25 cellular contexts compared by ENCODE assay signal in genomic region chr16:22109258-22109898, GRCh38. TPM values are rescaled to one million over a fixed set of nuclear protein-coding genes. Genes with fewer than 3 reads are reported as not detected.
DNase-seq lines count a peak whose midpoint lies in the region; ATAC-seq and TF ChIP-seq lines count a peak whose summit lies in the region.
"Had no signal": no experiment of that assay in that cellular context is flagged by ENCODE, and none has a peak within 500 bp of the region (broad histone marks: within the 10 kb centered on the region; RNA-seq: fewer than 3 reads in every experiment).

No MANE protein-coding gene starts in this region.

- H3K79me2 ChIP-seq in KMS-11 (ENCODE audit: insufficient read depth, low read depth): no peaks in the 10 kb centered on the region

- no peaks in the 10 kb centered on the region for H3K9me3 ChIP-seq in CD8-positive, alpha-beta memory T cell (ENCODE audit: low read length)
- H3K9me3 ChIP-seq: BE2C, SK-N-SH had no signal

- peak; percentile 92 for ATAC-seq in central memory CD8-positive, alpha-beta T cell (replicated peaks; ENCODE audit: extremely low read depth, poor library complexity, severe bottlenecking)
- ATAC-seq in stimulated activated effector memory CD8-positive, alpha-beta T cell treated with anti-CD3 and anti-CD28 coated beads, Interleukin-12 subunit alpha, Interleukin-12 subunit beta, amount 100 ng/mL, for 72 hours: peak; percentile 40
- no peak for ATAC-seq in HG02571 (IDR thresholded peaks at IDR 0.05; ENCODE audit: unreplicated experiment)

- POLR2A ChIA-PET in CD8-positive, alpha-beta memory T cell (lab: Charles Lee): interaction anchor here (0.6 to 0.9 kb wide), 2 partner anchors 79 to 87 kb away, joined by 3 to 5 read pairs; no protein-coding TSS in a partner anchor

- no peaks in the 10 kb centered on the region for H3K36me3 ChIP-seq in CD8-positive, alpha-beta memory T cell (ENCODE audit: insufficient read depth, low read length)
- H3K36me3 ChIP-seq in KMS-11 (ENCODE audit: insufficient read depth): no peaks in the 10 kb centered on the region
- H3K36me3 ChIP-seq: BE2C had no signal

- TF ChIP-seq CTCF in KMS-11 (conservative IDR thresholded peaks at IDR 0.05; ENCODE audit: low read depth, low read length): no peak

- H3K27me3 Mint-ChIP-seq in CD8-positive, alpha-beta memory T cell: peaks cover 0 to 4% of the 10 kb centered on the region in 2 donors
- H3K27me3 Mint-ChIP-seq in central memory CD8-positive, alpha-beta T cell: no peaks in the 10 kb centered on the region
- H3K27me3 Mint-ChIP-seq: CD4-positive, alpha-beta T cell had no signal

- H3K4me1 ChIP-seq in CD8-positive, alpha-beta memory T cell (ENCODE audit: insufficient read depth, low read length): no peaks in the 10 kb centered on the region
- peaks cover 40% of the 10 kb centered on the region for H3K4me1 ChIP-seq in KMS-11 (ENCODE audit: low read depth, poor library complexity, severe bottlenecking)
- H3K4me1 ChIP-seq: BE2C had no signal

- no peaks in the 10 kb centered on the region for H3K27me3 ChIP-seq in CD8-positive, alpha-beta memory T cell (ENCODE audit: insufficient read depth, low read length, poor library complexity, severe bottlenecking)
- H3K27me3 ChIP-seq in KMS-11 (ENCODE audit: insufficient read depth, low read depth): no peaks in the 10 kb centered on the region

- H3K4me3 ChIP-seq in CD8-positive, alpha-beta memory T cell (ENCODE audit: low read length): no peak overlapping the region
- no peak overlapping the region for H3K4me3 ChIP-seq in KMS-11 (IDR thresholded peaks at IDR 0.05; ENCODE audit: insufficient read depth, low read depth, low read length)

- no peaks in the 10 kb centered on the region for H4K20me1 ChIP-seq in KMS-11 (ENCODE audit: insufficient read depth)

- no peak overlapping the region for H3K27ac ChIP-seq in CD8-positive, alpha-beta memory T cell (ENCODE audit: low read depth, low read length)
- peak overlapping the region; percentile 48 for H3K27ac ChIP-seq in KMS-11
- H3K27ac ChIP-seq: HL-60, RWPE1 had no signal

- peaks cover 13 to 18% (median 14%) of the 10 kb centered on the region in 3 donors for H3K4me1 Mint-ChIP-seq in CD8-positive, alpha-beta memory T cell
- H3K4me1 Mint-ChIP-seq in central memory CD8-positive, alpha-beta T cell: peaks cover 20% of the 10 kb centered on the region
- H3K4me1 Mint-ChIP-seq in stimulated activated effector memory CD8-positive, alpha-beta T cell treated with anti-CD3 and anti-CD28 coated beads, Interleukin-12 subunit alpha, Interleukin-12 subunit beta, amount 100 ng/mL, for 72 hours: no peaks in the 10 kb centered on the region

- H3K4me2 ChIP-seq in KMS-11: peak overlapping the region; percentile 51
- H3K4me2 ChIP-seq: SK-N-SH had no signal

- H3K9me3 Mint-ChIP-seq in CD8-positive, alpha-beta memory T cell: no peaks in the 10 kb centered on the region
- no peaks in the 10 kb centered on the region for H3K9me3 Mint-ChIP-seq in central memory CD8-positive, alpha-beta T cell
- no peaks in the 10 kb centered on the region for H3K9me3 Mint-ChIP-seq in stimulated activated effector memory CD8-positive, alpha-beta T cell treated with anti-CD3 and anti-CD28 coated beads, Interleukin-12 subunit alpha, Interleukin-12 subunit beta, amount 100 ng/mL, for 72 hours
- H3K9me3 Mint-ChIP-seq: CD4-positive, alpha-beta T cell had no signal

- peak overlapping the region in 7 of 8 donors; percentile 10 to 84 (median 64) for H3K27ac Mint-ChIP-seq in CD8-positive, alpha-beta memory T cell
- H3K27ac Mint-ChIP-seq in central memory CD8-positive, alpha-beta T cell (ENCODE audit: low read depth): peak overlapping the region; percentile 50
- H3K27ac Mint-ChIP-seq in stimulated activated effector memory CD8-positive, alpha-beta T cell treated with anti-CD3 and anti-CD28 coated beads, Interleukin-12 subunit alpha, Interleukin-12 subunit beta, amount 100 ng/mL, for 72 hours: no peak overlapping the region
- H3K27ac Mint-ChIP-seq: CD4-positive, alpha-beta T cell had no signal

- no peak overlapping the region for H3K9ac ChIP-seq in KMS-11
- H3K9ac ChIP-seq: SK-N-SH had no signal

- no peak overlapping the region for H3K4me3 Mint-ChIP-seq in CD8-positive, alpha-beta memory T cell
- no peak overlapping the region for H3K4me3 Mint-ChIP-seq in central memory CD8-positive, alpha-beta T cell
- H3K4me3 Mint-ChIP-seq in stimulated activated effector memory CD8-positive, alpha-beta T cell treated with anti-CD3 and anti-CD28 coated beads, Interleukin-12 subunit alpha, Interleukin-12 subunit beta, amount 100 ng/mL, for 72 hours: no peak overlapping the region
- H3K4me3 Mint-ChIP-seq: CD4-positive, alpha-beta T cell had no signal

- H3K36me3 Mint-ChIP-seq in CD8-positive, alpha-beta memory T cell: no peaks in the 10 kb centered on the region
- H3K36me3 Mint-ChIP-seq in central memory CD8-positive, alpha-beta T cell (ENCODE audit: insufficient read depth): peaks cover 3% of the 10 kb centered on the region
- H3K36me3 Mint-ChIP-seq in stimulated activated effector memory CD8-positive, alpha-beta T cell treated with anti-CD3 and anti-CD28 coated beads, Interleukin-12 subunit alpha, Interleukin-12 subunit beta, amount 100 ng/mL, for 72 hours: no peaks in the 10 kb centered on the region

- CTCF ChIA-PET in CD8-positive, alpha-beta memory T cell (lab: Charles Lee): interaction anchor here (0.7 to 1.3 kb wide), 2 partner anchors 79 to 119 kb away, joined by 3 read pairs; no protein-coding TSS in a partner anchor

- peak overlapping the region; percentile 16; the same call in 1 of the 2 replicates for H2AFZ ChIP-seq in KMS-11 (ENCODE audit: low read depth)

- peak in 1 of 5 donors; percentile 28 for DNase-seq in CD8-positive, alpha-beta memory T cell
- DNase-seq in central memory CD8-positive, alpha-beta T cell (ENCODE audit: low spot score in 2 of 2): peak in 1 of 2 donors; percentile 37
- DNase-seq in stimulated activated effector memory CD8-positive, alpha-beta T cell treated with anti-CD3 and anti-CD28 coated beads, Interleukin-12 subunit alpha, Interleukin-12 subunit beta, amount 100 ng/mL, for 72 hours (ENCODE audit: low spot score in 2 of 2): no peak
- DNase-seq in COLO829 (ENCODE audit: low spot score): no peak
- DNase-seq in activated CD4-positive, alpha-beta T cell treated with anti-CD3 and anti-CD28 coated beads for 48 hours: no peak
- DNase-seq: BE2C; Calu3; CD4-positive, alpha-beta T cell; DMS153; KBM-7; MV-4-11; NCI-H1105 treated with DMSO at 0.1 percent for 48 hours; NCI-H2029 treated with DMSO at 0.1 percent for 48 hours; NCI-H226; NCI-H524; NCI-H774; SHP77 treated with DMSO at 0.1 percent for 48 hours; SK-N-SH had no signal

RNA-seq across cellular contexts. Expression of gene VWA3A, which starts 17.0 kb away (rescaled TPM):
- under 1 TPM; 0.04 to 0.16 TPM for total RNA-seq in CD8-positive, alpha-beta memory T cell
- polyA plus RNA-seq in CD8-positive, alpha-beta memory T cell: not detected
- total RNA-seq: Daoy, HT-29 had no signal
- polyA plus RNA-seq: SK-N-SH had no signal

RNA-seq across cellular contexts. Expression of gene SDR42E2, which starts 52.9 kb away (rescaled TPM):
- under 1 TPM in 1 of 2 experiments, not detected in 1; 0.11 TPM for total RNA-seq in CD8-positive, alpha-beta memory T cell
- 0.92 TPM for polyA plus RNA-seq in CD8-positive, alpha-beta memory T cell
- total RNA-seq: A673, Calu3, Daoy had no signal
- polyA plus RNA-seq: SK-N-SH had no signal
